14 cellular contexts compared by ENCODE assay signal in genomic region chr9:113547501-113547900, GRCh38.
A peak's percentile ranks its signal among the peaks of the same experiment; 100 is the strongest.
DNase-seq lines count a peak whose midpoint lies in the region; ATAC-seq and TF ChIP-seq lines count a peak whose summit lies in the region.
"Had no signal": no experiment of that assay in that cellular context is flagged by ENCODE, and none has a peak within 500 bp of the region (broad histone marks: within the 10 kb centered on the region; RNA-seq: fewer than 3 reads in every experiment).

No MANE protein-coding gene starts in this region.

- no peaks in the 10 kb centered on the region for H3K9me2 ChIP-seq in PC-9 (ENCODE audit: insufficient read depth)

- no peaks in the 10 kb centered on the region for H4K20me1 ChIP-seq in PC-9 (ENCODE audit: insufficient read depth)

- CTCF ChIA-PET in CD4-positive, alpha-beta memory T cell (lab: Charles Lee; ENCODE audit: partially characterized antibody) = interaction anchor here (0.7 to 1.6 kb wide), 2 partner anchors 35 to 107 kb away, joined by 4 read pairs; no protein-coding TSS in a partner anchor
- CTCF ChIA-PET in PC-9 (lab: Charles Lee) = no interaction called here

- DNase-seq in CD4-positive, alpha-beta memory T cell = no peak
- DNase-seq in PC-9 (no peak), trophoblast cell (no peak), GF-D8 (lab: John Stamatoyannopoulos, UW) (no peak), SKM-1 treated with dmso at 0.1 percent for 144 hours (lab: John Stamatoyannopoulos, UW; ENCODE audit: unreplicated experiment) (no peak), erythroblast (lab: John Stamatoyannopoulos, UW) (no peak)
- DNase-seq: C1 segment of cervical spinal cord; GOT3; NCI-H524 treated with DMSO at 0.1 percent for 48 hours; stimulated activated naive B cell treated with anti-CD40 and anti-IgM and Interleukin-4, amounts not matched to agents 10 μg/mL and 1 μg/mL and 100 μg/mL, for 72 hours; T1000 had no signal

- peak overlapping the region; percentile 31 to 90 (median 81) for H3K27ac Mint-ChIP-seq in CD4-positive, alpha-beta memory T cell
- H3K27ac Mint-ChIP-seq in dendritic cell treated with granulocyte-macrophage colony-stimulating factor and Interleukin-4, amounts not matched to agents 40 ng/mL and 50 ng/mL, for 4 days = peak overlapping the region; percentile 30

- H3K36me3 Mint-ChIP-seq in CD4-positive, alpha-beta memory T cell = peaks cover 17 to 35% of the 10 kb centered on the region in 2 donors
- H3K36me3 Mint-ChIP-seq in dendritic cell treated with granulocyte-macrophage colony-stimulating factor and Interleukin-4, amounts not matched to agents 40 ng/mL and 50 ng/mL, for 4 days (ENCODE audit: low read depth) = no peaks in the 10 kb centered on the region
- H3K36me3 Mint-ChIP-seq: stimulated activated naive B cell treated with anti-CD40 and anti-IgM and Interleukin-4, amounts not matched to agents 10 μg/mL and 1 μg/mL and 100 μg/mL, for 72 hours had no signal

- no TSS peak for BruUV-seq in PC-9 (replicated peaks; lab: Mats Ljungman, UMichigan)

- H2BK5ac ChIP-seq in trophoblast cell (ENCODE audit: low read depth, low read length, poor library complexity) = peak overlapping the region; percentile 74

- peak overlapping the region; percentile 77 for H4K8ac ChIP-seq in trophoblast cell (ENCODE audit: low read depth, low read length)

- intact Hi-C loops in CD4-positive, alpha-beta memory T cell (cut with micrococcal nuclease) = no loop called here
- intact Hi-C loops in PC-9 (cut with micrococcal nuclease; ENCODE audit: unreplicated experiment) = no loop called here
- intact Hi-C loops in dendritic cell treated with granulocyte-macrophage colony-stimulating factor and Interleukin-4, amounts not matched to agents 40 ng/mL and 50 ng/mL, for 4 days (cut with micrococcal nuclease) = loop anchor here (5.0 kb wide), 1 partner anchor 35 kb away; no protein-coding TSS in a partner anchor

- peak overlapping the region; percentile 90 for H2BK12ac ChIP-seq in trophoblast cell (ENCODE audit: low read length)

- H3K36me3 ChIP-seq in CD4-positive, alpha-beta memory T cell (ENCODE audit: insufficient read depth, low read length) = peaks cover 14% of the 10 kb centered on the region
- no peaks in the 10 kb centered on the region for H3K36me3 ChIP-seq in PC-9 (ENCODE audit: low read depth)
- no peaks in the 10 kb centered on the region for H3K36me3 ChIP-seq in trophoblast cell (ENCODE audit: control insufficient read depth in 1 of 2, insufficient read depth in 2 of 2, low read length in 2 of 2)
- H3K36me3 ChIP-seq: prostate gland had no signal

- H3K27me3 Mint-ChIP-seq in CD4-positive, alpha-beta memory T cell = no peaks in the 10 kb centered on the region
- H3K27me3 Mint-ChIP-seq in dendritic cell treated with granulocyte-macrophage colony-stimulating factor and Interleukin-4, amounts not matched to agents 40 ng/mL and 50 ng/mL, for 4 days = peaks cover 2% of the 10 kb centered on the region
- H3K27me3 Mint-ChIP-seq: stimulated activated naive B cell treated with anti-CD40 and anti-IgM and Interleukin-4, amounts not matched to agents 10 μg/mL and 1 μg/mL and 100 μg/mL, for 72 hours had no signal

- no peak overlapping the region for H3K23ac ChIP-seq in trophoblast cell (ENCODE audit: low read length)

- no peak for ATAC-seq in HG03342 (IDR thresholded peaks at IDR 0.05; ENCODE audit: unreplicated experiment)

- peak overlapping the region; percentile 17 for H3K4ac ChIP-seq in trophoblast cell (ENCODE audit: low read depth, low read length)

- peak overlapping the region; percentile 82 for H2BK120ac ChIP-seq in trophoblast cell (ENCODE audit: insufficient read depth, low read length, poor library complexity)

- no peaks in the 10 kb centered on the region; the same call in 1 of the 2 replicates for H3F3A ChIP-seq in PC-9 (ENCODE audit: insufficient read depth, low read depth)

- WGBS in trophoblast cell (ENCODE audit: extremely low coverage, insufficient coverage, insufficient read length) = no CpG with 5 or more reads among the region's 5 CpGs

- H3K18ac ChIP-seq in trophoblast cell (ENCODE audit: low read length) = peak overlapping the region; percentile 74

- H3K79me2 ChIP-seq in PC-9 (ENCODE audit: low read depth) = no peaks in the 10 kb centered on the region
- no peaks in the 10 kb centered on the region for H3K79me2 ChIP-seq in trophoblast cell (ENCODE audit: control insufficient read depth, insufficient read depth, low read length, poor library complexity)

- H3K9me3 ChIP-seq in CD4-positive, alpha-beta memory T cell (ENCODE audit: control insufficient read depth in 1 of 2, low read length in 2 of 2) = no peaks in the 10 kb centered on the region
- H3K9me3 ChIP-seq in PC-9 (ENCODE audit: insufficient read depth, low read depth) = no peaks in the 10 kb centered on the region
- H3K9me3 ChIP-seq in trophoblast cell (ENCODE audit: insufficient read depth, low read depth, low read length) = no peaks in the 10 kb centered on the region
- H3K9me3 ChIP-seq: prostate gland had no signal

- no peak overlapping the region for H4K12ac ChIP-seq in trophoblast cell (ENCODE audit: low read depth, low read length)

- H3K9me3 Mint-ChIP-seq in CD4-positive, alpha-beta memory T cell = no peaks in the 10 kb centered on the region
- no peaks in the 10 kb centered on the region for H3K9me3 Mint-ChIP-seq in dendritic cell treated with granulocyte-macrophage colony-stimulating factor and Interleukin-4, amounts not matched to agents 40 ng/mL and 50 ng/mL, for 4 days
- H3K9me3 Mint-ChIP-seq: stimulated activated naive B cell treated with anti-CD40 and anti-IgM and Interleukin-4, amounts not matched to agents 10 μg/mL and 1 μg/mL and 100 μg/mL, for 72 hours had no signal

- no peak for TF ChIP-seq CTCF in PC-9 (conservative IDR thresholded peaks at IDR 0.05)

- peaks cover 31% of the 10 kb centered on the region for H3K4me1 ChIP-seq in CD4-positive, alpha-beta memory T cell (ENCODE audit: insufficient read depth, low read length)
- H3K4me1 ChIP-seq in PC-9 (replicated peaks; ENCODE audit: insufficient read depth) (peaks cover 11% of the 10 kb centered on the region), trophoblast cell (ENCODE audit: control insufficient read depth in 1 of 2, insufficient read depth in 2 of 2, low read length in 2 of 2) (peaks cover 14 to 17% of the 10 kb centered on the region in 2 experiments)
- H3K4me1 ChIP-seq: prostate gland had no signal

- H3K4me2 ChIP-seq in PC-9 (0 out of 2 replicates have a peak overlapping the region, but pooled peaks have one; percentile 25), trophoblast cell (ENCODE audit: low read length) (no peak overlapping the region)

- peak overlapping the region; percentile 93 for H2AK5ac ChIP-seq in trophoblast cell (ENCODE audit: low read length)

- H3K9ac ChIP-seq in trophoblast cell (ENCODE audit: low read length) = no peak overlapping the region

- TF ChIP-seq POLR2A in erythroblast (IDR thresholded peaks at IDR 0.05; ENCODE audit: low read length) = no peak

- peak overlapping the region; percentile 77 for H3K14ac ChIP-seq in trophoblast cell (ENCODE audit: low read length)

- H3K27ac ChIP-seq in CD4-positive, alpha-beta memory T cell (ENCODE audit: low read depth, low read length) = no peak overlapping the region
- H3K27ac ChIP-seq in PC-9 (peak overlapping the region; percentile 38; the same call in 1 of the 2 replicates), trophoblast cell (ENCODE audit: low read depth, low read length) (peak overlapping the region; percentile 97)
- H3K27ac ChIP-seq: prostate gland had no signal

- no peak overlapping the region for H3K4me3 ChIP-seq in CD4-positive, alpha-beta memory T cell (ENCODE audit: low read length in 2 of 2)
- H3K4me3 ChIP-seq in PC-9 (no peak overlapping the region), trophoblast cell (ENCODE audit: low read depth, low read length) (no peak overlapping the region)
- H3K4me3 ChIP-seq: prostate gland had no signal

- H3K4me1 Mint-ChIP-seq in CD4-positive, alpha-beta memory T cell = peaks cover 26 to 50% (median 33%) of the 10 kb centered on the region in 4 donors
- peaks cover 46% of the 10 kb centered on the region for H3K4me1 Mint-ChIP-seq in dendritic cell treated with granulocyte-macrophage colony-stimulating factor and Interleukin-4, amounts not matched to agents 40 ng/mL and 50 ng/mL, for 4 days (ENCODE audit: low read depth)

- no peaks in the 10 kb centered on the region for H3K27me3 ChIP-seq in CD4-positive, alpha-beta memory T cell (ENCODE audit: insufficient read depth, low read length)
- H3K27me3 ChIP-seq in PC-9 (ENCODE audit: insufficient read depth, low read depth) (no peaks in the 10 kb centered on the region), trophoblast cell (ENCODE audit: insufficient read depth, low read length) (no peaks in the 10 kb centered on the region)

- POLR2A ChIA-PET in CD4-positive, alpha-beta memory T cell (lab: Charles Lee; ENCODE audit: partially characterized antibody) = no interaction called here
- POLR2A ChIA-PET in PC-9 (lab: Charles Lee; ENCODE audit: unreplicated experiment) = no interaction called here

- peak overlapping the region; percentile 89 for H4K91ac ChIP-seq in trophoblast cell (ENCODE audit: low read depth, low read length)

- H3K79me1 ChIP-seq in trophoblast cell (ENCODE audit: low read length) = peaks cover 21% of the 10 kb centered on the region

- H2AFZ ChIP-seq in PC-9 (no peak overlapping the region), trophoblast cell (ENCODE audit: insufficient read depth, low read length, poor library complexity) (no peak overlapping the region)

- peak overlapping the region in 2 of 8 donors; percentile 17 to 26 for H3K4me3 Mint-ChIP-seq in CD4-positive, alpha-beta memory T cell
- H3K4me3 Mint-ChIP-seq in dendritic cell treated with granulocyte-macrophage colony-stimulating factor and Interleukin-4, amounts not matched to agents 40 ng/mL and 50 ng/mL, for 4 days = no peak overlapping the region
- H3K4me3 Mint-ChIP-seq: stimulated activated naive B cell treated with anti-CD40 and anti-IgM and Interleukin-4, amounts not matched to agents 10 μg/mL and 1 μg/mL and 100 μg/mL, for 72 hours had no signal
